Comparison of ENCODE assay signal across 2 cellular contexts in genomic region chr10:58280982-58281752, GRCh38.
TF ChIP-seq lines count a peak whose summit lies in the region.

No MANE protein-coding gene starts in this region.

TF ChIP-seq in A549, 52 proteins besides CTCF, POLR2A, EP300 and RAD21:
- TF ChIP-seq, protein P1, sequence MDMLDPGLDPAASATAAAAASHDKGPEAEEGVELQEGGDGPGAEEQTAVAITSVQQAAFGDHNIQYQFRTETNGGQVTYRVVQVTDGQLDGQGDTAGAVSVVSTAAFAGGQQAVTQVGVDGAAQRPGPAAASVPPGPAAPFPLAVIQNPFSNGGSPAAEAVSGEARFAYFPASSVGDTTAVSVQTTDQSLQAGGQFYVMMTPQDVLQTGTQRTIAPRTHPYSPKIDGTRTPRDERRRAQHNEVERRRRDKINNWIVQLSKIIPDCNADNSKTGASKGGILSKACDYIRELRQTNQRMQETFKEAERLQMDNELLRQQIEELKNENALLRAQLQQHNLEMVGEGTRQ (IDR thresholded peaks at IDR 0.05): no peak
- TF ChIP-seq HEYL (CRISPR knock-in tag; IDR thresholded peaks at IDR 0.05) (no peak), GATA3 (IDR thresholded peaks at IDR 0.05; ENCODE audit: borderline replicate concordance) (no peak), HOXB13 (CRISPR knock-in tag; IDR thresholded peaks at IDR 0.05; ENCODE audit: low read depth) (no peak), CHD2 (IDR thresholded peaks at IDR 0.05; ENCODE audit: low read length, partially characterized antibody) (no peak), CBX2 (IDR thresholded peaks at IDR 0.05; ENCODE audit: borderline replicate concordance, low read depth) (no peak), ESRRA (IDR thresholded peaks at IDR 0.05; ENCODE audit: borderline replicate concordance, low read length) (no peak), EHF (CRISPR knock-in tag; IDR thresholded peaks at IDR 0.05) (no peak), RARB (CRISPR knock-in tag; IDR thresholded peaks at IDR 0.05) (no peak), RFX5 (IDR thresholded peaks at IDR 0.05) (no peak), MAX (IDR thresholded peaks at IDR 0.05) (no peak), HOXA7 (CRISPR knock-in tag; IDR thresholded peaks at IDR 0.05) (no peak)

TF ChIP-seq in IMR-90, 13 proteins besides CTCF, POLR2A, EP300 and RAD21:
- TF ChIP-seq RFX5 (IDR thresholded peaks at IDR 0.05; ENCODE audit: low read depth, low read length) (no peak), CHD1 (IDR thresholded peaks at IDR 0.05; ENCODE audit: low read depth, low read length) (no peak), BHLHE40 (IDR thresholded peaks at IDR 0.05; ENCODE audit: low read depth, low read length) (no peak), NFE2L2 (IDR thresholded peaks at IDR 0.05; ENCODE audit: low read depth, low read length) (no peak), MAFK (IDR thresholded peaks at IDR 0.05; ENCODE audit: low read depth, low read length) (no peak), FOS (IDR thresholded peaks at IDR 0.05; ENCODE audit: low read depth, low read length) (no peak), MXI1 (IDR thresholded peaks at IDR 0.05; ENCODE audit: borderline replicate concordance, low read depth, low read length) (no peak), RCOR1 (IDR thresholded peaks at IDR 0.05; ENCODE audit: insufficient replicate concordance, low read length) (no peak)
- TF ChIP-seq, protein P2, sequence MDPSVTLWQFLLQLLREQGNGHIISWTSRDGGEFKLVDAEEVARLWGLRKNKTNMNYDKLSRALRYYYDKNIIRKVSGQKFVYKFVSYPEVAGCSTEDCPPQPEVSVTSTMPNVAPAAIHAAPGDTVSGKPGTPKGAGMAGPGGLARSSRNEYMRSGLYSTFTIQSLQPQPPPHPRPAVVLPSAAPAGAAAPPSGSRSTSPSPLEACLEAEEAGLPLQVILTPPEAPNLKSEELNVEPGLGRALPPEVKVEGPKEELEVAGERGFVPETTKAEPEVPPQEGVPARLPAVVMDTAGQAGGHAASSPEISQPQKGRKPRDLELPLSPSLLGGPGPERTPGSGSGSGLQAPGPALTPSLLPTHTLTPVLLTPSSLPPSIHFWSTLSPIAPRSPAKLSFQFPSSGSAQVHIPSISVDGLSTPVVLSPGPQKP (IDR thresholded peaks at IDR 0.05; ENCODE audit: borderline replicate concordance, low read depth, low read length): no peak
- TF ChIP-seq, protein P1 (IDR thresholded peaks at IDR 0.05; ENCODE audit: low read depth, low read length): no peak
TF ChIP-seq in IMR-90: peak in this region for 0.
